Comparison of ENCODE assay signal across 10 cellular contexts in the genomic region with DNA sequence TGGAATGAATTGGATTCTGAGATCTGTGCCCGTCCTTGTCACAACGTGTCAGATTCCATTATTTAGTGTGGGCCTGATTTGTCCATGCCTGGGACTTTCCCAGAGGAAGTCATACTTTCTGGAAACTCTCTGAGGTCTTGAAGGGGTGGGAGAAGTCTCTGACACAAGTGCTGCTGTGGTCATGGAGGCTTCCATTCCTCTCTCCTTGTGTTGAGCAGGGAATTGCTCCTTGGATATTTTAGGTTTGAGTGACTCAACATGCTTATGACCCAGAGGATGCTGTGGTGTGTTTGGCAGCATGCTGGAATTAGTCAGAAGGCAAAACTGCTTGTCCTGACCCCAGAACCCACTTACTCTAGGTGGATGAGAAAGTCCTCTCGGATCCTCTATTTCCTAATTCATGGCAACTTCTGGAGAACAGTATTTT.
A peak's percentile ranks its signal among the peaks of the same experiment; 100 is the strongest.
DNase-seq lines count a peak whose midpoint lies in the region; ATAC-seq and TF ChIP-seq lines count a peak whose summit lies in the region.
"Had no signal": no experiment of that assay in that cellular context is flagged by ENCODE, and none has a peak within 500 bp of the region (broad histone marks: within the 10 kb centered on the region; RNA-seq: fewer than 3 reads in every experiment).

No MANE protein-coding gene starts in this region.

- H3K4me1 ChIP-seq in HEK293 (ENCODE audit: control insufficient read depth, insufficient read depth, low read length) = peaks cover 2% of the 10 kb centered on the region; the same call in 1 of the 2 replicates
- H3K4me1 ChIP-seq in adipocyte (ENCODE audit: control insufficient read depth, insufficient read depth, low read length) = peaks cover 64% of the 10 kb centered on the region
- H3K4me1 ChIP-seq in heart right ventricle = peaks cover 15 to 85% (median 65%) of the 10 kb centered on the region in 9 donors
- H3K4me1 ChIP-seq in effector memory CD4-positive, alpha-beta T cell (ENCODE audit: control insufficient read depth, insufficient read depth, low read length, poor library complexity, severe bottlenecking) = no peaks in the 10 kb centered on the region

- no peaks in the 10 kb centered on the region for H3K27me3 ChIP-seq in adipocyte (replicated peaks; ENCODE audit: control insufficient read depth, insufficient read depth, low read length)
- no peaks in the 10 kb centered on the region for H3K27me3 ChIP-seq in heart right ventricle
- H3K27me3 ChIP-seq in effector memory CD4-positive, alpha-beta T cell (replicated peaks; ENCODE audit: control insufficient read depth, insufficient read depth, low read length, poor library complexity, severe bottlenecking) = no peaks in the 10 kb centered on the region

- H3K36me3 ChIP-seq in HEK293 (ENCODE audit: control insufficient read depth in 2 of 2, insufficient read depth in 1 of 2, low read length in 2 of 2) (no peaks in the 10 kb centered on the region), adipocyte (ENCODE audit: control insufficient read depth, insufficient read depth, low read length, severe bottlenecking) (peaks cover 7% of the 10 kb centered on the region), heart right ventricle (peaks cover 0 to 9% (median 0%) of the 10 kb centered on the region in 9 donors)
- no peaks in the 10 kb centered on the region for H3K36me3 ChIP-seq in effector memory CD4-positive, alpha-beta T cell (ENCODE audit: control insufficient read depth, insufficient read depth, low read length)

- peak overlapping the region; percentile 63 for H3K27ac Mint-ChIP-seq in stimulated activated effector memory CD8-positive, alpha-beta T cell treated with anti-CD3 and anti-CD28 coated beads, Interleukin-12 subunit alpha, Interleukin-12 subunit beta, amount 100 ng/mL, for 72 hours

- H3K9me3 ChIP-seq in HEK293 (ENCODE audit: control insufficient read depth, insufficient read depth, low read depth, low read length) (no peaks in the 10 kb centered on the region), adipocyte (ENCODE audit: control insufficient read depth, low read length) (no peaks in the 10 kb centered on the region), heart right ventricle (no peaks in the 10 kb centered on the region)
- H3K9me3 ChIP-seq in effector memory CD4-positive, alpha-beta T cell (ENCODE audit: control insufficient read depth, low read length) = no peaks in the 10 kb centered on the region

- H3K4me3 ChIP-seq in HEK293 (ENCODE audit: low read depth, low read length) (no peak overlapping the region), adipocyte (ENCODE audit: low read length) (peak overlapping the region; percentile 21), heart right ventricle (no peak overlapping the region)
- no peak overlapping the region for H3K4me3 ChIP-seq in effector memory CD4-positive, alpha-beta T cell (ENCODE audit: insufficient read depth, low read depth, low read length, poor library complexity, severe bottlenecking)

- ATAC-seq in heart right ventricle = peak; percentile 70 to 93 (median 81)
- peak; percentile 38 for ATAC-seq in stimulated activated effector memory CD8-positive, alpha-beta T cell treated with anti-CD3 and anti-CD28 coated beads, Interleukin-12 subunit alpha, Interleukin-12 subunit beta, amount 100 ng/mL, for 72 hours
- no peak for ATAC-seq in HG02852 (IDR thresholded peaks at IDR 0.05; ENCODE audit: unreplicated experiment)

- intact Hi-C loops in heart right ventricle (cut with DNase I) = loop anchor here in 3 of 10 donors (5.0 to 10.0 kb wide), 3 partner anchors 41 to 669 kb away; no protein-coding TSS in a partner anchor

- 13 to 19% methylated on average over 3 of the region's 3 CpGs for WGBS in heart right ventricle, 2 donors

- TF ChIP-seq CTCF in HEK293 (tag by site-specific recombination; IDR thresholded peaks at IDR 0.05) (no peak), heart right ventricle (IDR thresholded peaks at IDR 0.05) (no peak)

- CTCF ChIA-PET in HEK293 (lab: Yijun Ruan, JAX) = no interaction called here

- POLR2A ChIA-PET in HEK293 (lab: Yijun Ruan, JAX) = no interaction called here

- no peak overlapping the region for H3K4me3 Mint-ChIP-seq in stimulated activated effector memory CD8-positive, alpha-beta T cell treated with anti-CD3 and anti-CD28 coated beads, Interleukin-12 subunit alpha, Interleukin-12 subunit beta, amount 100 ng/mL, for 72 hours

- peak overlapping the region; percentile 73 for H3K9ac ChIP-seq in adipocyte (ENCODE audit: low read length)

- DNase-seq in adipocyte (ENCODE audit: low read depth) (peak; percentile 92), heart right ventricle (peak in 1 of 2 donors; percentile 59), cortex of kidney (lab: John Stamatoyannopoulos, UW) (no peak), activated gamma-delta T cell treated with Interleukin-2 at 50 U/mL for 16 hours (no peak)
- DNase-seq in stimulated activated effector memory CD8-positive, alpha-beta T cell treated with anti-CD3 and anti-CD28 coated beads, Interleukin-12 subunit alpha, Interleukin-12 subunit beta, amount 100 ng/mL, for 72 hours (ENCODE audit: low spot score in 2 of 2) = no peak
- no peak for DNase-seq in effector memory CD4-positive, alpha-beta T cell
- DNase-seq: stimulated activated CD4-positive, alpha-beta T cell treated with anti-CD3 and anti-CD28 coated beads, Interleukin-4, amount 100 ng/mL, for 24 hours had no signal

- peaks cover 53% of the 10 kb centered on the region for H3K4me1 Mint-ChIP-seq in stimulated activated effector memory CD8-positive, alpha-beta T cell treated with anti-CD3 and anti-CD28 coated beads, Interleukin-12 subunit alpha, Interleukin-12 subunit beta, amount 100 ng/mL, for 72 hours

- no peak overlapping the region for H3K27ac ChIP-seq in HEK293 (ENCODE audit: extremely low read depth, low read depth, low read length)
- peak overlapping the region; percentile 20 to 85 (median 74) for H3K27ac ChIP-seq in heart right ventricle
- no peak overlapping the region for H3K27ac ChIP-seq in effector memory CD4-positive, alpha-beta T cell (ENCODE audit: insufficient read depth, low read length, poor library complexity, severe bottlenecking)

- H3K36me3 Mint-ChIP-seq in stimulated activated effector memory CD8-positive, alpha-beta T cell treated with anti-CD3 and anti-CD28 coated beads, Interleukin-12 subunit alpha, Interleukin-12 subunit beta, amount 100 ng/mL, for 72 hours = peaks cover 11% of the 10 kb centered on the region

- no peaks in the 10 kb centered on the region for H3K9me3 Mint-ChIP-seq in stimulated activated effector memory CD8-positive, alpha-beta T cell treated with anti-CD3 and anti-CD28 coated beads, Interleukin-12 subunit alpha, Interleukin-12 subunit beta, amount 100 ng/mL, for 72 hours
- H3K9me3 Mint-ChIP-seq: IgD-negative memory B cell had no signal

TF ChIP-seq in HEK293, 187 proteins besides CTCF, POLR2A, EP300 and RAD21:
- TF ChIP-seq ZNF600 (tag by site-specific recombination; IDR thresholded peaks at IDR 0.05) = 0 out of 2 replicates have a peak, but pooled peaks have one; percentile 26
- no peak for TF ChIP-seq ZNF324 (tag by site-specific recombination; IDR thresholded peaks at IDR 0.05)

Comparison
In these comparisons a context has a peak if more than half of its experiments do, and no peak if none do; other contexts are left out.
1. H3K27ac ChIP-seq: peak in heart right ventricle (10 of 10); none in HEK293 (single experiment) and effector memory CD4-positive, alpha-beta T cell (single experiment).